Comparison of ENCODE assay signal across 8 cellular contexts in the genomic region with DNA sequence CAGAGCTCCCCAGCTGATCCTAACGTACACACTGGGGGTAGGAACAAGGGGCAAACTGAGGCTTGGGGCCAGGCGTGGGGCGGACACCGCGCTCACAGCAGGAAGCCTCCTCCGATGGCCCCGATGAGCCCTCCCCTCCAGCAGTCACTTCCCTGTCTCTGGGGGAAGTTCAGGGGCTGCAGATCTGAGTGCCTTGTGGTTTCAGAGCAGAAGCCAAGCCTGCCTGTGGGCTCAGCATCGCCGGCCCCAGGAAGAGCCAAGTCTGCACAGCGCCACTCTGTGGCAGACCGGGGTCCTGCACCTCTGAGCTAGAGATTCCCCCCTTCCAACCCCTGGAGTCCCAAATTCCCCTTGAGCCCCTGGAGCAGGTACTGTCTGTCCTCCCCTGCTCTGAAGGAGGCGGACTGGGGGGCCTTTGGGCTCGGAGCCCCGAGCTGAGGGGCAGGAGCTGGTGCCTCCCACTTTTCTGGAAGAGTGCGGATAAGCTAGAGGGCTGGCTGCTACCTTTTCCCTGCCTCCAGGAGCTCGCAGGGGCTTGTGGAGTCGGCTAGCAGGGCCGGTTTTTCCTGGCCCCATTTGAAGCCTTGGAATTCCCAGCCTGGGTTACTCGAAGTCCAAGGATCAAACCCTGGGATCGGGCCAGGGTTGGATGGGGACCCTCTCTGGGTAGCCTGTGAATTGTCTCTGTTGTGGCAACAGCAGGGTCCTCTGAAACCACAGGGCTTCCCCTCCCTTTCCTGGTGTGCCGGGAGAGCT. TPM values are rescaled to one million over a fixed set of nuclear protein-coding genes. Genes with fewer than 3 reads are reported as not detected.
A peak's percentile ranks its signal among the peaks of the same experiment; 100 is the strongest.
DNase-seq lines count a peak whose midpoint lies in the region; ATAC-seq and TF ChIP-seq lines count a peak whose summit lies in the region.

No MANE protein-coding gene starts in this region.

- H3K27me3 ChIP-seq in mononuclear cell (ENCODE audit: insufficient read depth, low read length), result no peaks in the 10 kb centered on the region

- no peak overlapping the region for H3K27ac Mint-ChIP-seq in endothelial cell (ENCODE audit: unreplicated experiment)

- no peaks in the 10 kb centered on the region for H3K9me3 Mint-ChIP-seq in endothelial cell (ENCODE audit: unreplicated experiment)

- peaks cover 4% of the 10 kb centered on the region for H3K4me1 Mint-ChIP-seq in endothelial cell (ENCODE audit: unreplicated experiment)

- H3K9me3 ChIP-seq in mononuclear cell (ENCODE audit: low read depth, low read length), result no peaks in the 10 kb centered on the region

- H3K36me3 Mint-ChIP-seq in endothelial cell (ENCODE audit: low read depth, unreplicated experiment), result no peaks in the 10 kb centered on the region

- peaks cover 57% of the 10 kb centered on the region for H3K4me1 ChIP-seq in mononuclear cell (ENCODE audit: insufficient read depth, low read length)

- H3K4me3 ChIP-seq in mononuclear cell (ENCODE audit: low read length), result peak overlapping the region; percentile 13

- DNase-seq in NOMO-1 treated with DMSO at 0.1 percent for 48 hours (lab: John Stamatoyannopoulos, UW; ENCODE audit: unreplicated experiment) (peak; percentile 96), endothelial cell (ENCODE audit: low spot score) (peak; percentile 93)
- DNase-seq in activated CD8-positive, alpha-beta memory T cell treated with anti-CD3 and anti-CD28 coated beads, Interleukin-2, amount 50 U/mL, for 1 hour (ENCODE audit: extremely low read depth), result peak; percentile 63
- peak; percentile 73 to 79 for DNase-seq in stimulated activated CD8-positive, alpha-beta memory T cell treated with anti-CD3 and anti-CD28 coated beads, Interleukin-2, amount 100 ng/mL, for 48 hours (ENCODE audit: low read depth in 2 of 2)
- no peak for DNase-seq in NK-92 treated with Interleukin-12 subunit alpha and Interleukin-12 subunit beta, amount 100 ng/mL, for 24 hours (lab: John Stamatoyannopoulos, UW)

- peaks cover 5% of the 10 kb centered on the region for H3K27me3 Mint-ChIP-seq in endothelial cell (ENCODE audit: unreplicated experiment)

- H3K4me3 Mint-ChIP-seq in endothelial cell (ENCODE audit: unreplicated experiment), result no peak overlapping the region

- TF ChIP-seq CTCF in GM12872 (IDR thresholded peaks at IDR 0.05; ENCODE audit: insufficient read depth, low read depth, low read length), result peak; percentile 99
- TF ChIP-seq CTCF in endothelial cell (IDR thresholded peaks at IDR 0.05; ENCODE audit: unreplicated experiment), result peak; percentile 97

- ATAC-seq in HG02870 (IDR thresholded peaks at IDR 0.05; ENCODE audit: unreplicated experiment), result peak; percentile 37

RNA-seq across cellular contexts. Expression of a gene that starts 2.9 kb away (rescaled TPM):
- 23.9 TPM for total RNA-seq in endothelial cell (ENCODE audit: unreplicated experiment)
- total RNA-seq in mononuclear cell, result 34.3 TPM
